In genomic region chr6:124881898-124882579, GRCh38 we compare ENCODE assay signal across 11 cellular contexts.
DNase-seq lines count a peak whose midpoint lies in the region; ATAC-seq and TF ChIP-seq lines count a peak whose summit lies in the region.
"Had no signal": no experiment of that assay in that cellular context is flagged by ENCODE, and none has a peak within 500 bp of the region (broad histone marks: within the 10 kb centered on the region; RNA-seq: fewer than 3 reads in every experiment).

No MANE protein-coding gene starts in this region.

- H3K36me3 Mint-ChIP-seq in activated CD4-positive, alpha-beta memory T cell treated with anti-CD3 and anti-CD28 coated beads for 36 hours, result no peaks in the 10 kb centered on the region

- H3K27me3 Mint-ChIP-seq in activated CD4-positive, alpha-beta memory T cell treated with anti-CD3 and anti-CD28 coated beads for 36 hours, result peaks cover 2% of the 10 kb centered on the region

- DNase-seq in AG20443 (ENCODE audit: low spot score) (peak; percentile 37), NCI-H226 (peak; percentile 13), foreskin fibroblast (peak; percentile 62 to 80), UCSD-AML1 (lab: John Stamatoyannopoulos, UW; ENCODE audit: unreplicated experiment) (no peak), CD1c-positive myeloid dendritic cell (ENCODE audit: extremely low spot score) (no peak)
- no peak for DNase-seq in activated CD4-positive, alpha-beta memory T cell treated with anti-CD3 and anti-CD28 coated beads for 36 hours
- no peak for DNase-seq in activated CD4-positive, alpha-beta T cell treated with anti-CD3 and anti-CD28 coated beads, Interleukin-2, amount 50 U/mL, for 4 hours
- DNase-seq: activated CD4-positive, alpha-beta T cell treated with anti-CD3 and anti-CD28 coated beads, Interleukin-2, amount 50 U/mL, for 48 hours; GF-D8 had no signal

- no peak overlapping the region for H3K4me3 Mint-ChIP-seq in activated CD4-positive, alpha-beta memory T cell treated with anti-CD3 and anti-CD28 coated beads for 36 hours
- H3K4me3 Mint-ChIP-seq: stimulated activated naive CD8-positive, alpha-beta T cell treated with anti-CD3 and anti-CD28 coated beads, Interleukin-15, Interleukin-2, amounts not matched to agents 100 ng/mL and 50 ng/mL, for 24 hours had no signal

- peaks cover 2% of the 10 kb centered on the region for H3K4me1 Mint-ChIP-seq in activated CD4-positive, alpha-beta memory T cell treated with anti-CD3 and anti-CD28 coated beads for 36 hours (ENCODE audit: low read depth)

- no peak overlapping the region for H3K27ac Mint-ChIP-seq in activated CD4-positive, alpha-beta memory T cell treated with anti-CD3 and anti-CD28 coated beads for 36 hours
- H3K27ac Mint-ChIP-seq: stimulated activated naive CD8-positive, alpha-beta T cell treated with anti-CD3 and anti-CD28 coated beads, Interleukin-15, Interleukin-2, amounts not matched to agents 100 ng/mL and 50 ng/mL, for 24 hours had no signal

- no peak overlapping the region for H3K4me3 ChIP-seq in foreskin fibroblast (ENCODE audit: low read depth in 1 of 2, low read length in 2 of 2)

- H3K9me3 Mint-ChIP-seq in activated CD4-positive, alpha-beta memory T cell treated with anti-CD3 and anti-CD28 coated beads for 36 hours, result no peaks in the 10 kb centered on the region
- H3K9me3 Mint-ChIP-seq: stimulated activated naive CD8-positive, alpha-beta T cell treated with anti-CD3 and anti-CD28 coated beads, Interleukin-15, Interleukin-2, amounts not matched to agents 100 ng/mL and 50 ng/mL, for 24 hours had no signal

- CTCF ChIA-PET in activated CD4-positive, alpha-beta memory T cell treated with anti-CD3 and anti-CD28 coated beads for 36 hours (lab: Charles Lee), result no interaction called here

- ATAC-seq in GM19397 (IDR thresholded peaks at IDR 0.05; ENCODE audit: unreplicated experiment), result peak; percentile 61

- TF ChIP-seq CTCF in foreskin fibroblast (IDR thresholded peaks at IDR 0.05; ENCODE audit: low read depth, low read length), result no peak

- intact Hi-C loops in activated CD4-positive, alpha-beta memory T cell treated with anti-CD3 and anti-CD28 coated beads for 36 hours (cut with micrococcal nuclease), result no loop called here

- POLR2A ChIA-PET in activated CD4-positive, alpha-beta memory T cell treated with anti-CD3 and anti-CD28 coated beads for 36 hours (lab: Charles Lee), result no interaction called here

Comparison
In these comparisons a context has a peak if more than half of its experiments do, and no peak if none do; other contexts are left out.
1. DNase-seq: peak in AG20443 (single experiment), NCI-H226 (single experiment) and foreskin fibroblast (2 of 2); none in activated CD4-positive, alpha-beta memory T cell treated with anti-CD3 and anti-CD28 coated beads for 36 hours (single experiment), UCSD-AML1 (single experiment), CD1c-positive myeloid dendritic cell (single experiment) and activated CD4-positive, alpha-beta T cell treated with anti-CD3 and anti-CD28 coated beads, Interleukin-2, amount 50 U/mL, for 4 hours (0 of 2).